In genomic region chr5:78824826-78825225, GRCh38 we compare ENCODE assay signal across 20 cellular contexts.
A peak's percentile ranks its signal among the peaks of the same experiment; 100 is the strongest.
DNase-seq lines count a peak whose midpoint lies in the region; ATAC-seq, FAIRE-seq and TF ChIP-seq lines count a peak whose summit lies in the region.
"Had no signal": no experiment of that assay in that cellular context is flagged by ENCODE, and none has a peak within 500 bp of the region (broad histone marks: within the 10 kb centered on the region; RNA-seq: fewer than 3 reads in every experiment).

No MANE protein-coding gene starts in this region.

- no peaks in the 10 kb centered on the region for H3K79me2 ChIP-seq in DOHH2 (ENCODE audit: control insufficient read depth, low read length)

- H3K4me2 ChIP-seq in DOHH2 (ENCODE audit: low read length) = peak overlapping the region; percentile 62

- H3K9ac ChIP-seq in SK-N-MC (ENCODE audit: insufficient read length) (no peak overlapping the region), skeletal muscle tissue (ENCODE audit: low read depth in 1 of 3, low read length in 3 of 3) (no peak overlapping the region)

- peaks cover 14% of the 10 kb centered on the region for H3F3A ChIP-seq in DOHH2 (ENCODE audit: control insufficient read depth, insufficient read depth)

- H3K27ac ChIP-seq in DOHH2 (ENCODE audit: low read depth, low read length) = peak overlapping the region; percentile 79
- H3K27ac ChIP-seq in SK-N-MC = peak overlapping the region; percentile 16; the same call in 1 of the 2 replicates
- peak overlapping the region; percentile 10 for H3K27ac ChIP-seq in skeletal muscle tissue (ENCODE audit: low read depth, low read length)
- H3K27ac ChIP-seq: SJSA1, stomach had no signal

- H4K20me1 ChIP-seq in DOHH2 (ENCODE audit: control insufficient read depth, insufficient read depth, low read depth, low read length) = no peaks in the 10 kb centered on the region

- H3K36me3 ChIP-seq in DOHH2 (ENCODE audit: control insufficient read depth, low read length) (no peaks in the 10 kb centered on the region), SK-N-MC (ENCODE audit: insufficient read depth, low read length) (no peaks in the 10 kb centered on the region), skeletal muscle tissue (ENCODE audit: control insufficient read depth in 3 of 3, insufficient read depth in 3 of 3, low read length in 3 of 3) (no peaks in the 10 kb centered on the region), MG63 (no peaks in the 10 kb centered on the region)
- H3K36me3 ChIP-seq: heart right ventricle, SJSA1, stomach had no signal

- H3K27me3 ChIP-seq in DOHH2 (ENCODE audit: control insufficient read depth, low read length) (no peaks in the 10 kb centered on the region), skeletal muscle tissue (ENCODE audit: control insufficient read depth in 3 of 3, insufficient read depth in 3 of 3, low read length in 3 of 3) (no peaks in the 10 kb centered on the region), MG63 (no peaks in the 10 kb centered on the region)
- H3K27me3 ChIP-seq: heart right ventricle, SJSA1, stomach had no signal

- no peak for DNase-seq in SK-N-MC (ENCODE audit: low read depth, low spot score)
- peak; percentile 95 for DNase-seq in fibroblast of the aortic adventitia (ENCODE audit: low read depth)
- DNase-seq in frontal cortex (ENCODE audit: low spot score in 2 of 2) = no peak
- no peak for DNase-seq in MG63
- DNase-seq: activated CD4-positive, alpha-beta T cell treated with anti-CD3 and anti-CD28 coated beads, Interleukin-2, amount 10 ng/mL, durations not matched to agents 24 days and 14 days; activated CD8-positive, alpha-beta memory T cell treated with anti-CD3 and anti-CD28 coated beads, Interleukin-2, amount 50 U/mL, for 48 hours; activated naive CD4-positive, alpha-beta T cell treated with Interleukin-2 at 50 U/mL for 16 hours; dermis blood vessel endothelial cell; erythroblast; heart right ventricle; mammary epithelial cell; NCI-H187 treated with DMSO at 0.1 percent for 48 hours; nephron progenitor cell; stimulated activated CD4-positive, alpha-beta T cell treated with anti-CD3 and anti-CD28 coated beads, Interleukin-1b, Interleukin-23, amount 100 ng/mL, for 48 hours; stomach had no signal

- ATAC-seq in HG03354 (IDR thresholded peaks at IDR 0.05; ENCODE audit: poor library complexity, severe bottlenecking, unreplicated experiment) (no peak), GM18505 (IDR thresholded peaks at IDR 0.05; ENCODE audit: unreplicated experiment) (no peak)

- H3K9me3 ChIP-seq in DOHH2 (ENCODE audit: control insufficient read depth, insufficient read depth, low read length) = no peaks in the 10 kb centered on the region
- no peaks in the 10 kb centered on the region for H3K9me3 ChIP-seq in SK-N-MC (ENCODE audit: low read depth, low read length)
- H3K9me3 ChIP-seq in skeletal muscle tissue (ENCODE audit: control insufficient read depth in 3 of 3, low read length in 3 of 3) = no peaks in the 10 kb centered on the region
- H3K9me3 ChIP-seq in MG63 = no peaks in the 10 kb centered on the region
- H3K9me3 ChIP-seq: SJSA1, stomach had no signal

- TF ChIP-seq POLR2A in GM18505 (IDR thresholded peaks at IDR 0.05; ENCODE audit: borderline replicate concordance, extremely low read depth, insufficient read depth, insufficient read length) = no peak

- H3K4me3 ChIP-seq in DOHH2 (ENCODE audit: low read length) (no peak overlapping the region), SK-N-MC (no peak overlapping the region), fibroblast of the aortic adventitia (ENCODE audit: low read depth, low read length) (no peak overlapping the region), skeletal muscle tissue (ENCODE audit: low read length in 3 of 3) (no peak overlapping the region), MG63 (no peak overlapping the region)
- H3K4me3 ChIP-seq: heart right ventricle, SJSA1, stomach had no signal

- H3K9me2 ChIP-seq in DOHH2 (replicated peaks; ENCODE audit: control insufficient read depth, low read length) = no peaks in the 10 kb centered on the region

- no peak for TF ChIP-seq CTCF in DOHH2 (IDR thresholded peaks at IDR 0.05; ENCODE audit: low read depth, low read length, poor library complexity, severe bottlenecking)
- TF ChIP-seq CTCF in fibroblast of the aortic adventitia (IDR thresholded peaks at IDR 0.05; ENCODE audit: insufficient read depth, low read length) = no peak

- H3K4me1 ChIP-seq in DOHH2 (ENCODE audit: control insufficient read depth, low read length) (peaks cover 64% of the 10 kb centered on the region), skeletal muscle tissue (ENCODE audit: control insufficient read depth in 3 of 3, insufficient read depth in 3 of 3, low read length in 3 of 3) (peaks cover 0 to 2% (median 0%) of the 10 kb centered on the region in 3 donors)

- no peak for FAIRE-seq in frontal cortex (lab: Jason Lieb, UNC)

Comparison
In these comparisons a context has a peak if more than half of its experiments do, and no peak if none do; other contexts are left out.
1. H3K27ac ChIP-seq: peak in every context shown above with its lines; median percentile 79 in DOHH2; 16 in SK-N-MC; 10 in skeletal muscle tissue.